ENCODE assay signal across 8 cellular contexts in genomic region chr11:82701847-82702520, GRCh38. TPM values are rescaled to one million over a fixed set of nuclear protein-coding genes. Genes with fewer than 3 reads are reported as not detected.
A peak's percentile ranks its signal among the peaks of the same experiment; 100 is the strongest.
DNase-seq lines count a peak whose midpoint lies in the region; ATAC-seq, FAIRE-seq and TF ChIP-seq lines count a peak whose summit lies in the region.
"Had no signal": no experiment of that assay in that cellular context is flagged by ENCODE, and none has a peak within 500 bp of the region (broad histone marks: within the 10 kb centered on the region; RNA-seq: fewer than 3 reads in every experiment).

No MANE protein-coding gene starts in this region.

- H3K27me3 Mint-ChIP-seq in Calu3 (ENCODE audit: unreplicated experiment) = peaks cover 13% of the 10 kb centered on the region

- no peak overlapping the region for H3K4me3 ChIP-seq in upper lobe of left lung

- H3K4me1 Mint-ChIP-seq in Calu3 (ENCODE audit: low read depth, unreplicated experiment) = no peaks in the 10 kb centered on the region

- no peak overlapping the region for H3K27ac Mint-ChIP-seq in Calu3 (ENCODE audit: unreplicated experiment)

- FAIRE-seq in HTR-8/SVneo (lab: Jason Lieb, UNC) (no peak), TTC549 (lab: Jason Lieb, UNC) (peak; percentile 31)

- TF ChIP-seq EP300 in upper lobe of left lung (IDR thresholded peaks at IDR 0.05) = no peak

- CTCF ChIA-PET in Calu3 (lab: Charles Lee) = no interaction called here

- BruUV-seq in Calu3 (replicated peaks; lab: Mats Ljungman, UMichigan) = no TSS peak

- H3K27ac ChIP-seq in upper lobe of left lung = no peak overlapping the region

- 52 to 53% methylated on average over 7 of the region's 7 CpGs for WGBS in upper lobe of left lung, 2 donors

- intact Hi-C loops in Calu3 (cut with micrococcal nuclease; ENCODE audit: unreplicated experiment) = no loop called here

- H3K9me3 Mint-ChIP-seq in Calu3 (ENCODE audit: low read depth, unreplicated experiment) = no peaks in the 10 kb centered on the region

- H3K4me3 Mint-ChIP-seq in Calu3 (ENCODE audit: low read depth, unreplicated experiment) = no peak overlapping the region

- H3K27me3 ChIP-seq in upper lobe of left lung = no peaks in the 10 kb centered on the region

- TF ChIP-seq POLR2A in upper lobe of left lung (IDR thresholded peaks at IDR 0.05) = no peak

- no peaks in the 10 kb centered on the region for H3K36me3 ChIP-seq in upper lobe of left lung

- no peaks in the 10 kb centered on the region for H3K4me1 ChIP-seq in upper lobe of left lung

- TF ChIP-seq CTCF in Calu3 (IDR thresholded peaks at IDR 0.05; ENCODE audit: unreplicated experiment) (peak; percentile 25), upper lobe of left lung (IDR thresholded peaks at IDR 0.05) (peak in 5 of 6 experiments; percentile 16 to 45 (median 33))

- H3K9me3 ChIP-seq in upper lobe of left lung = no peaks in the 10 kb centered on the region

- H3K36me3 Mint-ChIP-seq in Calu3 (ENCODE audit: insufficient read depth, unreplicated experiment) = no peaks in the 10 kb centered on the region

- DNase-seq in Calu3 = peak; percentile 10
- DNase-seq in HTR-8/SVneo (ENCODE audit: insufficient read length, low spot score) = peak; percentile 43
- peak; percentile 19 for DNase-seq in hepatic stellate cell (ENCODE audit: low spot score)
- no peak for DNase-seq in upper lobe of left lung
- no peak for DNase-seq in amniotic stem cell (lab: John Stamatoyannopoulos, UW)
- DNase-seq: right cardiac atrium had no signal

- ATAC-seq in GM18502 (IDR thresholded peaks at IDR 0.05; ENCODE audit: poor library complexity, unreplicated experiment) (peak; percentile 72), upper lobe of left lung (ENCODE audit: low FRiP score in 2 of 2) (no peak)

RNA-seq across cellular contexts. Expression of gene FAM181B, which starts 31.7 kb away (rescaled TPM):
- total RNA-seq in Calu3 (2022) (0.09 TPM in 1 of 2 replicates, not detected in the other), upper lobe of left lung (under 1 TPM in 1 of 6 donors, not detected in 5; 0.13 TPM)

Comparison
In these comparisons a context has a peak if more than half of its experiments do, and no peak if none do; other contexts are left out.
1. DNase-seq: peak in Calu3 (single experiment), HTR-8/SVneo (single experiment) and hepatic stellate cell (single experiment); none in upper lobe of left lung (0 of 2) and amniotic stem cell (single experiment).